24 cellular contexts compared by ENCODE assay signal in the genomic region with DNA sequence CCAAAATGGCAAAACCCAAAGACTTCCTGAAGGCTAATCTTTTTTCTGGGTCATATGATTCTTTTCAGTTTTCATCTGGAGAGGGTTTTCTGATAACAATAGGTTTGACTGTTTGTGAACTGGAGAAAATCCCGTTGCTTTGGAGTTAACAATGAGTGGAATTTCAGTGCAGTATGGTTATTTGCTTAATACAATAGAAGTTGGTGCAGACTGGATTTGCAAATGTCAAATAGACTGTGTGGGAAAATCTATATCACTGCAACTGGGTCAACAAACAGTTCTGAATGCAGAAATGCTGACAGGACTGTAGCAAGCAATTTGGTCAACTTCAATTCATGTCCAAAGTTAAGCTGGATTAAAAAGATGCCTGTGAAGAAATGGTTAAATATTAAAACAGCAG.
"Had no signal": no experiment of that assay in that cellular context is flagged by ENCODE, and none has a peak within 500 bp of the region (broad histone marks: within the 10 kb centered on the region; RNA-seq: fewer than 3 reads in every experiment).

No MANE protein-coding gene starts in this region.

- H3K79me2 ChIP-seq: hepatocyte had no signal

- H2AFZ ChIP-seq: hepatocyte had no signal

- H3K4me3 Mint-ChIP-seq: activated B cell treated with CpG ODN at 0.5 μM for 24 hours; activated CD8-positive, alpha-beta T cell treated with anti-CD3 and anti-CD28 coated beads for 36 hours; activated naive CD4-positive, alpha-beta T cell treated with anti-CD3 and anti-CD28 coated beads for 36 hours; activated naive CD8-positive, alpha-beta T cell treated with anti-CD3 and anti-CD28 coated beads, Interleukin-2, amount 10 ng/mL, durations not matched to agents 7 days and 5 days; activated T-cell treated with anti-CD3 and anti-CD28 coated beads, Interleukin-2, amount 50 U/mL, for 72 hours; nephron; stimulated activated effector memory CD8-positive, alpha-beta T cell treated with anti-CD3 and anti-CD28 coated beads, Interleukin-12 subunit alpha, Interleukin-12 subunit beta, amount 100 ng/mL, for 72 hours; stimulated activated naive CD8-positive, alpha-beta T cell treated with anti-CD3 and anti-CD28 coated beads, Interleukin-15, Interleukin-2, amounts not matched to agents 100 ng/mL and 50 ng/mL, for 24 hours had no signal

- H3K4me3 ChIP-seq: ascending aorta, breast epithelium, gastroesophageal sphincter, hepatocyte, right lobe of liver, thoracic aorta had no signal

- H3K27me3 ChIP-seq: ascending aorta, breast epithelium, gastroesophageal sphincter, hepatocyte, right lobe of liver had no signal

- H3K36me3 ChIP-seq: ascending aorta, breast epithelium, gastroesophageal sphincter, right lobe of liver, thoracic aorta had no signal

- DNase-seq: activated B cell treated with CpG ODN at 0.5 μM for 24 hours; activated CD4-positive, alpha-beta T cell treated with anti-CD3 and anti-CD28 coated beads, Interleukin-2, amount 50 U/mL, for 1 hour; activated CD8-positive, alpha-beta T cell treated with anti-CD3 and anti-CD28 coated beads for 36 hours; activated effector memory CD4-positive, alpha-beta T cell treated with anti-CD3 and anti-CD28 coated beads, Interleukin-2, amount 50 U/mL, for 16 hours; activated naive CD4-positive, alpha-beta T cell treated with anti-CD3 and anti-CD28 coated beads for 36 hours; activated naive CD8-positive, alpha-beta T cell treated with anti-CD3 and anti-CD28 coated beads, Interleukin-2, amount 10 ng/mL, durations not matched to agents 7 days and 5 days; activated T-cell treated with anti-CD3 and anti-CD28 coated beads, Interleukin-2, amount 50 U/mL, for 72 hours; central memory CD4-positive, alpha-beta T cell; left cardiac atrium; mammary epithelial cell; occipital lobe; right lobe of liver; stimulated activated CD4-positive, alpha-beta T cell treated with anti-CD3 and anti-CD28 coated beads, Interleukin-12 subunit alpha, Interleukin-12 subunit beta, amount 100 ng/mL, for 4 hours; stimulated activated CD4-positive, alpha-beta T cell treated with anti-CD3 and anti-CD28 coated beads, Interleukin-4, amount 100 ng/mL, for 1 hour; T-helper 2 cell; trophoblast cell had no signal

- H3K4me2 ChIP-seq: hepatocyte had no signal

- H3K36me3 Mint-ChIP-seq: activated naive CD8-positive, alpha-beta T cell treated with anti-CD3 and anti-CD28 coated beads, Interleukin-2, amount 10 ng/mL, durations not matched to agents 7 days and 5 days; stimulated activated effector memory CD8-positive, alpha-beta T cell treated with anti-CD3 and anti-CD28 coated beads, Interleukin-12 subunit alpha, Interleukin-12 subunit beta, amount 100 ng/mL, for 72 hours had no signal

- H3K9me3 ChIP-seq: ascending aorta, breast epithelium, right lobe of liver, thoracic aorta had no signal

- H3K4me1 Mint-ChIP-seq: activated B cell treated with CpG ODN at 0.5 μM for 24 hours; activated naive CD8-positive, alpha-beta T cell treated with anti-CD3 and anti-CD28 coated beads, Interleukin-2, amount 10 ng/mL, durations not matched to agents 7 days and 5 days; stimulated activated effector memory CD8-positive, alpha-beta T cell treated with anti-CD3 and anti-CD28 coated beads, Interleukin-12 subunit alpha, Interleukin-12 subunit beta, amount 100 ng/mL, for 72 hours had no signal

- H3K4me1 ChIP-seq: ascending aorta, breast epithelium, right lobe of liver had no signal

- H3K27ac ChIP-seq: ascending aorta, breast epithelium, gastroesophageal sphincter, hepatocyte, right lobe of liver, thoracic aorta had no signal

- H3K27ac Mint-ChIP-seq: activated B cell treated with CpG ODN at 0.5 μM for 24 hours; activated CD8-positive, alpha-beta T cell treated with anti-CD3 and anti-CD28 coated beads for 36 hours; activated naive CD4-positive, alpha-beta T cell treated with anti-CD3 and anti-CD28 coated beads for 36 hours; activated naive CD8-positive, alpha-beta T cell treated with anti-CD3 and anti-CD28 coated beads, Interleukin-2, amount 10 ng/mL, durations not matched to agents 7 days and 5 days; activated T-cell treated with anti-CD3 and anti-CD28 coated beads, Interleukin-2, amount 50 U/mL, for 72 hours; nephron; stimulated activated effector memory CD8-positive, alpha-beta T cell treated with anti-CD3 and anti-CD28 coated beads, Interleukin-12 subunit alpha, Interleukin-12 subunit beta, amount 100 ng/mL, for 72 hours; stimulated activated naive CD8-positive, alpha-beta T cell treated with anti-CD3 and anti-CD28 coated beads, Interleukin-15, Interleukin-2, amounts not matched to agents 100 ng/mL and 50 ng/mL, for 24 hours had no signal

- H3K27me3 Mint-ChIP-seq: activated B cell treated with CpG ODN at 0.5 μM for 24 hours; activated naive CD8-positive, alpha-beta T cell treated with anti-CD3 and anti-CD28 coated beads, Interleukin-2, amount 10 ng/mL, durations not matched to agents 7 days and 5 days; stimulated activated naive CD8-positive, alpha-beta T cell treated with anti-CD3 and anti-CD28 coated beads, Interleukin-15, Interleukin-2, amounts not matched to agents 100 ng/mL and 50 ng/mL, for 24 hours had no signal

- ATAC-seq: activated CD8-positive, alpha-beta T cell treated with anti-CD3 and anti-CD28 coated beads for 36 hours; activated T-cell treated with anti-CD3 and anti-CD28 coated beads, Interleukin-2, amount 50 U/mL, for 72 hours; gastroesophageal sphincter; left cardiac atrium; right lobe of liver; stimulated activated effector memory CD8-positive, alpha-beta T cell treated with anti-CD3 and anti-CD28 coated beads, Interleukin-12 subunit alpha, Interleukin-12 subunit beta, amount 100 ng/mL, for 72 hours had no signal

- H3K9me3 Mint-ChIP-seq: activated B cell treated with CpG ODN at 0.5 μM for 24 hours; stimulated activated naive CD8-positive, alpha-beta T cell treated with anti-CD3 and anti-CD28 coated beads, Interleukin-15, Interleukin-2, amounts not matched to agents 100 ng/mL and 50 ng/mL, for 24 hours had no signal
